ENCODE assay signal across 9 cellular contexts in genomic region chr1:161613142-161613515, GRCh38. TPM values are rescaled to one million over a fixed set of nuclear protein-coding genes. Genes with fewer than 3 reads are reported as not detected.
A peak's percentile ranks its signal among the peaks of the same experiment; 100 is the strongest.
DNase-seq lines count a peak whose midpoint lies in the region; ATAC-seq, FAIRE-seq and TF ChIP-seq lines count a peak whose summit lies in the region.
"Not testable (repeated sequence)": the region's sequence is repeated elsewhere in the genome, so short reads cannot be mapped to it uniquely, and the experiment has no call there.
"Had no signal": no experiment of that assay in that cellular context is flagged by ENCODE, and none has a peak within 500 bp of the region (broad histone marks: within the 10 kb centered on the region; RNA-seq: fewer than 3 reads in every experiment).

No MANE protein-coding gene starts in this region.

- H3K36me3 ChIP-seq in CD4-positive, alpha-beta memory T cell (ENCODE audit: insufficient read depth, low read length); HUES64 (ENCODE audit: insufficient read depth, low read length); H1 (ENCODE audit: control insufficient read depth in 2 of 4, insufficient read depth in 4 of 4, low read length in 3 of 4); iPS-18a (ENCODE audit: control insufficient read depth, low read depth, low read length); tibial nerve: not testable (repeated sequence)

- not testable (repeated sequence) for H2AK5ac ChIP-seq in H1 (ENCODE audit: low read depth, low read length)

- peaks cover 0 to 18% (median 0%) of the 10 kb centered on the region in 8 donors for H3K9me3 Mint-ChIP-seq in CD4-positive, alpha-beta memory T cell
- H3K9me3 Mint-ChIP-seq in activated naive CD8-positive, alpha-beta T cell (ENCODE audit: low read depth); osteocyte (ENCODE audit: unreplicated experiment): not testable (repeated sequence)

- H3K9ac ChIP-seq in HUES64 (ENCODE audit: low read depth, low read length); H1 (replicated peaks in 1 of 4; ENCODE audit: extremely low read depth in 1 of 4, low read depth in 3 of 4, low read length in 3 of 4): not testable (repeated sequence)
- H3K9ac ChIP-seq in iPS-18a (ENCODE audit: low read length): peak overlapping the region; percentile 59

- H3K4ac ChIP-seq in H1 (replicated peaks; ENCODE audit: insufficient read length, low read depth, low read length): not testable (repeated sequence)

- not testable (repeated sequence) for TF ChIP-seq EP300 in H1 (IDR thresholded peaks at IDR 0.05; ENCODE audit: borderline replicate concordance in 1 of 2, low read depth in 2 of 2, low read length in 2 of 2); tibial nerve (IDR thresholded peaks at IDR 0.05)

- intact Hi-C loops in CD4-positive, alpha-beta memory T cell (cut with micrococcal nuclease): loop anchor here (2.0 to 5.0 kb wide), 2 partner anchors 71 to 114 kb away; no protein-coding TSS in a partner anchor

- not testable (repeated sequence) for H2BK120ac ChIP-seq in H1 (replicated peaks; ENCODE audit: low read depth, low read length)

- not testable (repeated sequence) for H3K18ac ChIP-seq in H1 (ENCODE audit: extremely low read depth, low read length)

- H4K5ac ChIP-seq in H1 (ENCODE audit: insufficient read length, low read depth, low read length): not testable (repeated sequence)

- not testable (repeated sequence) for H4K20me1 ChIP-seq in H1 (replicated peaks in 1 of 2; ENCODE audit: control insufficient read depth in 1 of 2, insufficient read depth in 2 of 2, low read length in 2 of 2)

- H3K27ac ChIP-seq in CD4-positive, alpha-beta memory T cell (ENCODE audit: low read depth, low read length): peak overlapping the region; percentile 65
- H3K27ac ChIP-seq in HUES64 (ENCODE audit: low read depth, low read length); H1 (ENCODE audit: low read depth, low read length); iPS-18a (ENCODE audit: low read length): not testable (repeated sequence)
- peak overlapping the region in 3 of 4 donors; percentile 82 to 89 (median 85) for H3K27ac ChIP-seq in tibial nerve

- H2BK12ac ChIP-seq in H1 (ENCODE audit: low read depth, low read length): not testable (repeated sequence)

- H3K23me2 ChIP-seq in H1 (ENCODE audit: low read depth, low read length): not testable (repeated sequence)

- H3K27me3 Mint-ChIP-seq in CD4-positive, alpha-beta memory T cell; activated naive CD8-positive, alpha-beta T cell: not testable (repeated sequence)
- H3K27me3 Mint-ChIP-seq in osteocyte (ENCODE audit: unreplicated experiment): peaks cover 10% of the 10 kb centered on the region

- H2BK15ac ChIP-seq in H1 (ENCODE audit: low read length): not testable (repeated sequence)

- H3K4me3 ChIP-seq in CD4-positive, alpha-beta memory T cell (ENCODE audit: low read length in 2 of 2): not testable (repeated sequence)
- peak overlapping the region; percentile 82 for H3K4me3 ChIP-seq in HUES64 (ENCODE audit: low read length)
- peak overlapping the region; percentile 66 to 76 (median 72); a peak in 6 of 8 replicates for H3K4me3 ChIP-seq in H1 (ENCODE audit: extremely low read depth in 1 of 4, insufficient read depth in 2 of 4, low read depth in 3 of 4, low read length in 4 of 4)
- peak overlapping the region; percentile 74 for H3K4me3 ChIP-seq in iPS-18a (ENCODE audit: low read length)
- peak overlapping the region in 3 of 4 donors; percentile 31 to 50 (median 36) for H3K4me3 ChIP-seq in tibial nerve

- H3K4me3 Mint-ChIP-seq in CD4-positive, alpha-beta memory T cell: peak overlapping the region; percentile 90 to 99 (median 92)
- H3K4me3 Mint-ChIP-seq in activated naive CD8-positive, alpha-beta T cell: peak overlapping the region; percentile 92
- H3K4me3 Mint-ChIP-seq in osteocyte (ENCODE audit: unreplicated experiment): peak overlapping the region; percentile 81

- WGBS in HUES64: 33% methylated on average over 1 of the region's 6 CpGs
- WGBS in H1 (ENCODE audit: extremely low coverage in 1 of 2, insufficient coverage in 1 of 2, insufficient read length in 1 of 2, insufficient replicate concordance in 2 of 2, low coverage in 1 of 2, low lambda C conversion rate in 2 of 2, missing lambda C conversion rate in 1 of 2), 2 experiments: 23% methylated on average over 3 of the region's 6 CpGs; no CpG with 5 or more reads in 1 of the 2 experiments
- WGBS in tibial nerve, 2 donors: 13 to 15% methylated on average over 5 to 6 of the region's 6 CpGs

- not testable (repeated sequence) for H2BK5ac ChIP-seq in H1 (ENCODE audit: low read depth, low read length)

- not testable (repeated sequence) for H3K79me2 ChIP-seq in H1 (ENCODE audit: control insufficient read depth in 1 of 2, insufficient read depth in 2 of 2, low read length in 2 of 2)

- H3K4me1 ChIP-seq in CD4-positive, alpha-beta memory T cell (ENCODE audit: insufficient read depth, low read length); HUES64 (ENCODE audit: insufficient read depth, low read length); H1 (replicated peaks in 1 of 4; ENCODE audit: control insufficient read depth in 3 of 4, insufficient read depth in 4 of 4, low read length in 3 of 4); iPS-18a (ENCODE audit: control insufficient read depth, low read depth, low read length); tibial nerve: not testable (repeated sequence)

- not testable (repeated sequence) for H3K56ac ChIP-seq in H1 (replicated peaks; ENCODE audit: insufficient read length, low read depth, low read length)

- not testable (repeated sequence) for H3K23ac ChIP-seq in H1 (ENCODE audit: insufficient read length)

- POLR2A ChIA-PET in CD4-positive, alpha-beta memory T cell (lab: Charles Lee; ENCODE audit: partially characterized antibody): interaction anchor here (1.0 to 1.6 kb wide), 7 partner anchors 10 to 128 kb away, joined by 3 to 9 read pairs (median 4); no protein-coding TSS in a partner anchor
- POLR2A ChIA-PET in H1 (lab: Charles Lee; ENCODE audit: partially characterized antibody): interaction anchor here (1.4 kb wide), 1 partner anchor 8 kb away, joined by 7 read pairs; no protein-coding TSS in a partner anchor

- not testable (repeated sequence) for H3K14ac ChIP-seq in H1 (ENCODE audit: insufficient read length)

- H3K27ac Mint-ChIP-seq in CD4-positive, alpha-beta memory T cell: peak overlapping the region; percentile 92 to 100 (median 96)
- H3K27ac Mint-ChIP-seq in activated naive CD8-positive, alpha-beta T cell: peak overlapping the region; percentile 91
- peak overlapping the region; percentile 87 for H3K27ac Mint-ChIP-seq in osteocyte (ENCODE audit: unreplicated experiment)

- FAIRE-seq in H1 (lab: Jason Lieb, UNC): not testable (repeated sequence)

- CTCF ChIA-PET in CD4-positive, alpha-beta memory T cell (lab: Charles Lee; ENCODE audit: partially characterized antibody): not testable (repeated sequence)
- CTCF ChIA-PET in H1 (lab: Charles Lee; ENCODE audit: partially characterized antibody): interaction anchor here (1.0 kb wide), 1 partner anchor 125 kb away, joined by 3 read pairs; no protein-coding TSS in a partner anchor

- H2BK20ac ChIP-seq in H1 (ENCODE audit: low read length): not testable (repeated sequence)

- peak overlapping the region; percentile 59 to 97; a peak in 3 of 4 replicates for H3K4me2 ChIP-seq in H1 (ENCODE audit: insufficient read depth in 1 of 2, low read depth in 2 of 2, low read length in 2 of 2)

- H4K8ac ChIP-seq in H1 (ENCODE audit: extremely low read depth, insufficient read depth, low read length): not testable (repeated sequence)

- not testable (repeated sequence) for H2AFZ ChIP-seq in H1 (ENCODE audit: low read length)

- H3K27me3 ChIP-seq in CD4-positive, alpha-beta memory T cell (ENCODE audit: insufficient read depth, low read length); HUES64 (ENCODE audit: insufficient read depth, low read length); H1 (replicated peaks in 1 of 4; ENCODE audit: control insufficient read depth in 3 of 4, extremely low read depth in 1 of 4, insufficient read depth in 3 of 4, low read length in 3 of 4); iPS-18a (ENCODE audit: control insufficient read depth, insufficient read depth, low read length); tibial nerve: not testable (repeated sequence)

- not testable (repeated sequence) for TF ChIP-seq POLR2A in H1 (IDR thresholded peaks at IDR 0.05; ENCODE audit: control extremely low read depth in 1 of 2, low read depth in 2 of 2, low read length in 2 of 2); tibial nerve (IDR thresholded peaks at IDR 0.05)

- H4K91ac ChIP-seq in H1 (replicated peaks; ENCODE audit: insufficient read length, low read length): not testable (repeated sequence)

- H3K79me1 ChIP-seq in H1 (ENCODE audit: low read depth, low read length): not testable (repeated sequence)

- TF ChIP-seq CTCF in H1 (IDR thresholded peaks at IDR 0.05; ENCODE audit: control extremely low read depth in 1 of 3, insufficient read depth in 1 of 3, low read depth in 1 of 3, low read length in 3 of 3); osteocyte (IDR thresholded peaks at IDR 0.05); tibial nerve (IDR thresholded peaks at IDR 0.05): not testable (repeated sequence)

- not testable (repeated sequence) for TF ChIP-seq RAD21 in H1 (IDR thresholded peaks at IDR 0.05 in 1 of 2, conservative IDR thresholded peaks at IDR 0.05 in 1 of 2; ENCODE audit: low read depth in 2 of 2, low read length in 2 of 2)

- H3K36me3 Mint-ChIP-seq in CD4-positive, alpha-beta memory T cell; activated naive CD8-positive, alpha-beta T cell; osteocyte (ENCODE audit: unreplicated experiment): not testable (repeated sequence)

- H3K4me1 Mint-ChIP-seq in CD4-positive, alpha-beta memory T cell: peaks cover 7 to 21% (median 14%) of the 10 kb centered on the region in 4 donors
- H3K4me1 Mint-ChIP-seq in activated naive CD8-positive, alpha-beta T cell (ENCODE audit: low read depth): peaks cover 23% of the 10 kb centered on the region
- H3K4me1 Mint-ChIP-seq in osteocyte (ENCODE audit: unreplicated experiment): not testable (repeated sequence)

- ATAC-seq in SK-N-SH treated with all-trans-retinoic acid at 6 μM for 48 hours: peak; percentile 16

- H3K9me3 ChIP-seq in CD4-positive, alpha-beta memory T cell (ENCODE audit: control insufficient read depth in 1 of 2, low read length in 2 of 2); HUES64 (ENCODE audit: insufficient read depth, low read depth, low read length); iPS-18a (ENCODE audit: control insufficient read depth, low read depth, low read length); tibial nerve: not testable (repeated sequence)
- peaks cover 0 to 11% of the 10 kb centered on the region in 2 experiments; a peak in 1 of 4 replicates for H3K9me3 ChIP-seq in H1 (ENCODE audit: insufficient read depth in 2 of 2, low read depth in 1 of 2, low read length in 1 of 2)

- not testable (repeated sequence) for DNase-seq in CD4-positive, alpha-beta memory T cell; H1 (ENCODE audit: low read depth in 1 of 2, low spot score in 2 of 2); osteocyte (ENCODE audit: extremely low spot score, unreplicated experiment); tibial nerve (ENCODE audit: low spot score in 2 of 2)

RNA-seq across cellular contexts. Expression of gene FCGR3B, which starts 17.8 kb away (rescaled TPM):
- not detected for total RNA-seq in CD4-positive, alpha-beta memory T cell
- not detected for polyA plus RNA-seq in CD4-positive, alpha-beta memory T cell
- not detected for polyA plus RNA-seq in HUES64 (2013, experiment 1 of 2)
- polyA plus RNA-seq in HUES64 (2013, experiment 2 of 2): not detected
- total RNA-seq in H1 (2021; fragmentation: NEBNext Ultra II Directional; extraction: Animal tissue kit (Norgen Biotek cat#: 25700)): not detected in 2 replicates
- polyA plus RNA-seq in H1 (2011; rRNA removed): not detected in 2 replicates
- polyA plus RNA-seq in H1 (2011; cell fraction: cytosol; rRNA removed): not detected
- not detected for polyA plus RNA-seq in H1 (2011; cell fraction: nucleus; rRNA removed)
- polyA plus RNA-seq in H1 (2012, experiment 1 of 2): not detected in 4 replicates
- polyA plus RNA-seq in H1 (2012, experiment 2 of 2): not detected
- not detected for polyA plus RNA-seq in H1 (2013, experiment 1 of 2)
- not detected for polyA plus RNA-seq in H1 (2013, experiment 2 of 2)
- not detected in 2 replicates for polyA minus RNA-seq in H1 (2011; rRNA and poly(A)+ RNA removed)
- not detected for polyA minus RNA-seq in H1 (2011; cell fraction: cytosol; rRNA and poly(A)+ RNA removed)
- polyA minus RNA-seq in H1 (2011; cell fraction: nucleus; rRNA and poly(A)+ RNA removed): not detected
- total RNA-seq in osteocyte (not detected in 2 replicates), tibial nerve (1 to 10 TPM in 2 of 4 donors, under 1 TPM in 1, not detected in 1; 0.63 to 2.8 (median 1.8) TPM)
- total RNA-seq: NCI-H460 had no signal

RNA-seq across cellular contexts. Expression of gene FCGR2B, which starts 49.8 kb away (rescaled TPM):
- under 1 TPM; 0.93 to 0.94 TPM for total RNA-seq in CD4-positive, alpha-beta memory T cell
- 1 to 10 TPM in 1 of 2 donors, under 1 TPM in 1; 0.49 to 2.1 TPM for polyA plus RNA-seq in CD4-positive, alpha-beta memory T cell
- polyA plus RNA-seq in HUES64 (2013, experiment 1 of 2): not detected
- not detected for polyA plus RNA-seq in HUES64 (2013, experiment 2 of 2)
- total RNA-seq in H1 (2021; fragmentation: NEBNext Ultra II Directional; extraction: Animal tissue kit (Norgen Biotek cat#: 25700)): not detected in 2 replicates
- polyA plus RNA-seq in H1 (2011; rRNA removed): 0.05 and 0.11 TPM in 2 replicates
- 0.05 TPM for polyA plus RNA-seq in H1 (2011; cell fraction: cytosol; rRNA removed)
- polyA plus RNA-seq in H1 (2011; cell fraction: nucleus; rRNA removed): 0.03 TPM
- polyA plus RNA-seq in H1 (2012, experiment 1 of 2): not detected in 4 replicates
- polyA plus RNA-seq in H1 (2012, experiment 2 of 2): not detected
- 0.02 TPM for polyA plus RNA-seq in H1 (2013, experiment 1 of 2)
- 0.02 TPM for polyA plus RNA-seq in H1 (2013, experiment 2 of 2)
- 0.20 TPM in 1 of 2 replicates, not detected in the other for polyA minus RNA-seq in H1 (2011; rRNA and poly(A)+ RNA removed)
- polyA minus RNA-seq in H1 (2011; cell fraction: cytosol; rRNA and poly(A)+ RNA removed): not detected
- polyA minus RNA-seq in H1 (2011; cell fraction: nucleus; rRNA and poly(A)+ RNA removed): not detected
- total RNA-seq in osteocyte: not detected in 2 replicates
- total RNA-seq in tibial nerve: 10 to 100 TPM; 18.6 to 50.9 (median 32.3) TPM
- total RNA-seq: NCI-H460 had no signal

Comparison
In these comparisons a context has a peak if more than half of its experiments do, and no peak if none do; other contexts are left out.
1. RNA of gene FCGR2B, which starts 49.8 kb away (total RNA-seq): 18.6 to 50.9 TPM in tibial nerve; 0.93 to 0.94 TPM in CD4-positive, alpha-beta memory T cell, not detected in H1 and not detected in osteocyte; every median in the first group is over 10 times any median in the second.
2. Peak in every context shown above with its lines, with median percentiles within 50 percentile points of each other: H3K27ac Mint-ChIP-seq and H3K4me3 Mint-ChIP-seq.